In the genomic region with DNA sequence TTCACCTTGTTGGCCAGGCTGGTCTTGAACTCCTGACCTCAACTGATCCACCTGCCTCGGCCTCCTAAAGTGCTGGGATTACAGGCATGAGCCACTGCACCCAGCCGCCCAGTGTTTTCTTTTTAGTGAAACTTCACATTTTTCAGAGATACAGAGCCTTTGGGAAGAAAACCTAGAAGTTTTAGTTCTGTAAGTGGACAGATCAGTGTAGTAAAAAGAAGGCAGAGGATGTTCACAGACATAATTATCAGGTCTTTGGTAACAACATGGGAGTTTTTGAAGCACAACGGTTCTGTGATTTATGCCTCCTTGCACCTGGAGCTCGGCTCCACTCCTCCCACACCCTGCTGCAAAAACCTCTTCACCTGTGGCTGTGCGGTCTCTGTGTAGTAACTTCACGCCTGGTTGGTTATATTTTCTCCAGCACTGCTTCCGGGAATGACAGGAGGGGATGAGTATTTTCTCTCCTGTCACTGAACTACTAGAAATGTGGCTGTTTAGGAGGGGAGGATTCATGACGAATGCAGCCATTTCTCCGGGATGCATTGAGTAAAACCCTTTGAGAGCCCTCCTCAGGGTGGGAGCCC, we compare ENCODE assay signal across 8 cellular contexts.
DNase-seq lines count a peak whose midpoint lies in the region; ATAC-seq and TF ChIP-seq lines count a peak whose summit lies in the region.

No MANE protein-coding gene starts in this region.

- peak; percentile 68 for ATAC-seq in activated naive CD8-positive, alpha-beta T cell treated with anti-CD3 and anti-CD28 coated beads, Interleukin-2, amount 10 ng/mL, durations not matched to agents 7 days and 5 days (ENCODE audit: low read depth)
- no peak for ATAC-seq in activated CD8-positive, alpha-beta memory T cell treated with anti-CD3 and anti-CD28 coated beads, Interleukin-2, amount 10 ng/mL, durations not matched to agents 7 days and 5 days
- ATAC-seq in HG03354 (IDR thresholded peaks at IDR 0.05; ENCODE audit: poor library complexity, severe bottlenecking, unreplicated experiment): no peak

- CTCF ChIA-PET in activated CD8-positive, alpha-beta memory T cell treated with anti-CD3 and anti-CD28 coated beads, Interleukin-2, amount 10 ng/mL, durations not matched to agents 7 days and 5 days (lab: Charles Lee): interaction anchor here (4.1 kb wide), 1 partner anchor 11 kb away, joined by 13 read pairs; no protein-coding TSS in a partner anchor

- H3K9me3 Mint-ChIP-seq in activated naive CD8-positive, alpha-beta T cell treated with anti-CD3 and anti-CD28 coated beads, Interleukin-2, amount 10 ng/mL, durations not matched to agents 7 days and 5 days: no peaks in the 10 kb centered on the region
- no peaks in the 10 kb centered on the region for H3K9me3 Mint-ChIP-seq in activated CD8-positive, alpha-beta memory T cell treated with anti-CD3 and anti-CD28 coated beads, Interleukin-2, amount 10 ng/mL, durations not matched to agents 7 days and 5 days (ENCODE audit: low read depth)

- DNase-seq in DMS79 treated with DMSO at 0.1 percent for 48 hours (lab: John Stamatoyannopoulos, UW) (peak; percentile 100), GM20000 (ENCODE audit: low spot score) (peak; percentile 35), NCI-H1092 (lab: John Stamatoyannopoulos, UW) (peak; percentile 69), HuH-7 (ENCODE audit: low spot score) (no peak), LoVo (ENCODE audit: low spot score) (no peak)
- DNase-seq in activated naive CD8-positive, alpha-beta T cell treated with anti-CD3 and anti-CD28 coated beads, Interleukin-2, amount 10 ng/mL, durations not matched to agents 7 days and 5 days: no peak
- DNase-seq in activated CD8-positive, alpha-beta memory T cell treated with anti-CD3 and anti-CD28 coated beads, Interleukin-2, amount 10 ng/mL, durations not matched to agents 7 days and 5 days: no peak

- H3K4me3 Mint-ChIP-seq in activated naive CD8-positive, alpha-beta T cell treated with anti-CD3 and anti-CD28 coated beads, Interleukin-2, amount 10 ng/mL, durations not matched to agents 7 days and 5 days: peak overlapping the region; percentile 50
- H3K4me3 Mint-ChIP-seq in activated CD8-positive, alpha-beta memory T cell treated with anti-CD3 and anti-CD28 coated beads, Interleukin-2, amount 10 ng/mL, durations not matched to agents 7 days and 5 days: no peak overlapping the region

- H3K36me3 Mint-ChIP-seq in activated naive CD8-positive, alpha-beta T cell treated with anti-CD3 and anti-CD28 coated beads, Interleukin-2, amount 10 ng/mL, durations not matched to agents 7 days and 5 days: peaks cover 2% of the 10 kb centered on the region
- peaks cover 7% of the 10 kb centered on the region for H3K36me3 Mint-ChIP-seq in activated CD8-positive, alpha-beta memory T cell treated with anti-CD3 and anti-CD28 coated beads, Interleukin-2, amount 10 ng/mL, durations not matched to agents 7 days and 5 days

- peaks cover 20% of the 10 kb centered on the region for H3K4me1 Mint-ChIP-seq in activated naive CD8-positive, alpha-beta T cell treated with anti-CD3 and anti-CD28 coated beads, Interleukin-2, amount 10 ng/mL, durations not matched to agents 7 days and 5 days
- peaks cover 21% of the 10 kb centered on the region for H3K4me1 Mint-ChIP-seq in activated CD8-positive, alpha-beta memory T cell treated with anti-CD3 and anti-CD28 coated beads, Interleukin-2, amount 10 ng/mL, durations not matched to agents 7 days and 5 days

- H3K27ac Mint-ChIP-seq in activated naive CD8-positive, alpha-beta T cell treated with anti-CD3 and anti-CD28 coated beads, Interleukin-2, amount 10 ng/mL, durations not matched to agents 7 days and 5 days: peak overlapping the region; percentile 66
- H3K27ac Mint-ChIP-seq in activated CD8-positive, alpha-beta memory T cell treated with anti-CD3 and anti-CD28 coated beads, Interleukin-2, amount 10 ng/mL, durations not matched to agents 7 days and 5 days: no peak overlapping the region

- TF ChIP-seq CTCF in GM20000 (IDR thresholded peaks at IDR 0.05; ENCODE audit: extremely low read depth, missing control alignments): no peak

- POLR2A ChIA-PET in activated naive CD8-positive, alpha-beta T cell treated with anti-CD3 and anti-CD28 coated beads, Interleukin-2, amount 10 ng/mL, durations not matched to agents 7 days and 5 days (lab: Charles Lee): interaction anchor here (1.0 to 1.5 kb wide), 3 partner anchors 11 to 96 kb away, joined by 3 to 4 read pairs (median 4); no protein-coding TSS in a partner anchor

- H3K27me3 Mint-ChIP-seq in activated naive CD8-positive, alpha-beta T cell treated with anti-CD3 and anti-CD28 coated beads, Interleukin-2, amount 10 ng/mL, durations not matched to agents 7 days and 5 days: no peaks in the 10 kb centered on the region
- H3K27me3 Mint-ChIP-seq in activated CD8-positive, alpha-beta memory T cell treated with anti-CD3 and anti-CD28 coated beads, Interleukin-2, amount 10 ng/mL, durations not matched to agents 7 days and 5 days: no peaks in the 10 kb centered on the region

Comparison
In these comparisons a context has a peak if more than half of its experiments do, and no peak if none do; other contexts are left out.
1. DNase-seq: peak in DMS79 treated with DMSO at 0.1 percent for 48 hours (single experiment), GM20000 (single experiment) and NCI-H1092 (single experiment); none in activated naive CD8-positive, alpha-beta T cell treated with anti-CD3 and anti-CD28 coated beads, Interleukin-2, amount 10 ng/mL, durations not matched to agents 7 days and 5 days (single experiment), activated CD8-positive, alpha-beta memory T cell treated with anti-CD3 and anti-CD28 coated beads, Interleukin-2, amount 10 ng/mL, durations not matched to agents 7 days and 5 days (single experiment), HuH-7 (single experiment) and LoVo (single experiment).